ENCODE assay signal across 1 cellular context in the genomic region with DNA sequence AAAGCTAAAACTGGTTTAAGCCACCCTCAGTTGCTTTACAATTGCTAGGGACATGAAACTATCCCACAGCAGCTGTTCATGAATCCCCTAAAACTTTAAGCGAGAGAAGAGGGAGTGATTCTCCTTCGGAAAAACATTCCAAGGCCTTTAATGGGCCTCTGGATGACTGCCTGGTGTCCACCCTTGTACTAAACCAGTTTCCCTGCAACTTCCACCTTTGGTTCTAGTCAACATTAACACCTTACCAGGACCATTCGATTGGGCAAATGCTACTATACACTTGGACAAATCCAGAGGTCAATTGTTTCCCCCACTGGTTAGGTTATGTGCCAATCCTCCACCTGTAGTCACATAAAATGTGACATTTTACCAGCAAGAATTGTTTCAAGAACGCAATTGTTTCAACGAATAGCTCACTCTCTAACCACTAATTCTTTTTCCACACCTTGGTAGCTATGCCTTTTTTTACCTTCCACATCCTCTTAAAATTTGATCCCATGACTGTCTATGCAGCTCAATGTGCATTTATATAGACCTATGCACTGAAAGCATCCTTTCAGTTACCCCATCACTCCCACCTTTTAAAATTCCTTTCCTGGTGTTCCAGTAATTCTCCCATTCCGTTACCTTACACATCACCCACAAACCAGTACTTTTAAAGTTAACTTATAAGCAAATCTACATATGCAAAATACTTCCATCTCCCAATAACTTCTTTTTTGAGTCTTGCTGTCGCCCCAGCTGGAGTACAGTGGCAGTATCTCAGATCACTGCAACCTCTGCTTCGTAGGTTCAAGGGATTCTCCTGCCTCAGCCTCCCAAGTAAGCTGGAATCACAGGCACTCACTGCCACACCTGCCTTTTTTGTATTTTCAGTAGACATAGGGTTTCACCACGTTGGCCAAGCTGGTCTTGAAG.
TF ChIP-seq lines count a peak whose summit lies in the region.

No MANE protein-coding gene starts in this region.

TF ChIP-seq in K562, 482 proteins besides CTCF, POLR2A, EP300 and RAD21 (continued from another document):
- TF ChIP-seq PHF8 (IDR thresholded peaks at IDR 0.05; ENCODE audit: borderline replicate concordance, low read length) (no peak), NFYB (IDR thresholded peaks at IDR 0.05; ENCODE audit: extremely low read depth, insufficient read length) (no peak), MAFK (IDR thresholded peaks at IDR 0.05; ENCODE audit: low read length) (0 out of 2 replicates have a peak, but pooled peaks have one; percentile 13), ZNF561 (CRISPR knock-in tag; conservative IDR thresholded peaks at IDR 0.05) (peak; percentile 34; the same call in 1 of the 2 replicates), DPF2 (IDR thresholded peaks at IDR 0.05) (no peak), PTTG1 (tag; IDR thresholded peaks at IDR 0.05; ENCODE audit: low read depth) (no peak), NFATC3 (IDR thresholded peaks at IDR 0.05) (peak; percentile 84; the same call in 1 of the 2 replicates), ZNF23 (CRISPR knock-in tag; IDR thresholded peaks at IDR 0.05) (peak; percentile 74), ZEB2 (IDR thresholded peaks at IDR 0.05) (no peak), TRIM28 (IDR thresholded peaks at IDR 0.05) (no peak), FIP1L1 (IDR thresholded peaks at IDR 0.05; ENCODE audit: low read depth, low read length, poor library complexity, severe bottlenecking) (peak; percentile 71)
- TF ChIP-seq, protein P1, sequence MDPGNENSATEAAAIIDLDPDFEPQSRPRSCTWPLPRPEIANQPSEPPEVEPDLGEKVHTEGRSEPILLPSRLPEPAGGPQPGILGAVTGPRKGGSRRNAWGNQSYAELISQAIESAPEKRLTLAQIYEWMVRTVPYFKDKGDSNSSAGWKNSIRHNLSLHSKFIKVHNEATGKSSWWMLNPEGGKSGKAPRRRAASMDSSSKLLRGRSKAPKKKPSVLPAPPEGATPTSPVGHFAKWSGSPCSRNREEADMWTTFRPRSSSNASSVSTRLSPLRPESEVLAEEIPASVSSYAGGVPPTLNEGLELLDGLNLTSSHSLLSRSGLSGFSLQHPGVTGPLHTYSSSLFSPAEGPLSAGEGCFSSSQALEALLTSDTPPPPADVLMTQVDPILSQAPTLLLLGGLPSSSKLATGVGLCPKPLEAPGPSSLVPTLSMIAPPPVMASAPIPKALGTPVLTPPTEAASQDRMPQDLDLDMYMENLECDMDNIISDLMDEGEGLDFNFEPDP (CRISPR knock-in tag; IDR thresholded peaks at IDR 0.05), result peak; percentile 83
- TF ChIP-seq, protein P2, sequence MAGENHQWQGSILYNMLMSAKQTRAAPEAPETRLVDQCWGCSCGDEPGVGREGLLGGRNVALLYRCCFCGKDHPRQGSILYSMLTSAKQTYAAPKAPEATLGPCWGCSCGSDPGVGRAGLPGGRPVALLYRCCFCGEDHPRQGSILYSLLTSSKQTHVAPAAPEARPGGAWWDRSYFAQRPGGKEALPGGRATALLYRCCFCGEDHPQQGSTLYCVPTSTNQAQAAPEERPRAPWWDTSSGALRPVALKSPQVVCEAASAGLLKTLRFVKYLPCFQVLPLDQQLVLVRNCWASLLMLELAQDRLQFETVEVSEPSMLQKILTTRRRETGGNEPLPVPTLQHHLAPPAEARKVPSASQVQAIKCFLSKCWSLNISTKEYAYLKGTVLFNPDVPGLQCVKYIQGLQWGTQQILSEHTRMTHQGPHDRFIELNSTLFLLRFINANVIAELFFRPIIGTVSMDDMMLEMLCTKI (IDR thresholded peaks at IDR 0.05; ENCODE audit: partially characterized antibody), result no peak
- TF ChIP-seq, protein P3, sequence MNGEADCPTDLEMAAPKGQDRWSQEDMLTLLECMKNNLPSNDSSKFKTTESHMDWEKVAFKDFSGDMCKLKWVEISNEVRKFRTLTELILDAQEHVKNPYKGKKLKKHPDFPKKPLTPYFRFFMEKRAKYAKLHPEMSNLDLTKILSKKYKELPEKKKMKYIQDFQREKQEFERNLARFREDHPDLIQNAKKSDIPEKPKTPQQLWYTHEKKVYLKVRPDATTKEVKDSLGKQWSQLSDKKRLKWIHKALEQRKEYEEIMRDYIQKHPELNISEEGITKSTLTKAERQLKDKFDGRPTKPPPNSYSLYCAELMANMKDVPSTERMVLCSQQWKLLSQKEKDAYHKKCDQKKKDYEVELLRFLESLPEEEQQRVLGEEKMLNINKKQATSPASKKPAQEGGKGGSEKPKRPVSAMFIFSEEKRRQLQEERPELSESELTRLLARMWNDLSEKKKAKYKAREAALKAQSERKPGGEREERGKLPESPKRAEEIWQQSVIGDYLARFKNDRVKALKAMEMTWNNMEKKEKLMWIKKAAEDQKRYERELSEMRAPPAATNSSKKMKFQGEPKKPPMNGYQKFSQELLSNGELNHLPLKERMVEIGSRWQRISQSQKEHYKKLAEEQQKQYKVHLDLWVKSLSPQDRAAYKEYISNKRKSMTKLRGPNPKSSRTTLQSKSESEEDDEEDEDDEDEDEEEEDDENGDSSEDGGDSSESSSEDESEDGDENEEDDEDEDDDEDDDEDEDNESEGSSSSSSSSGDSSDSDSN (IDR thresholded peaks at IDR 0.05; ENCODE audit: borderline replicate concordance in 1 of 2, low read depth in 2 of 2, low read length in 2 of 2), result no peak
- TF ChIP-seq, protein P4, sequence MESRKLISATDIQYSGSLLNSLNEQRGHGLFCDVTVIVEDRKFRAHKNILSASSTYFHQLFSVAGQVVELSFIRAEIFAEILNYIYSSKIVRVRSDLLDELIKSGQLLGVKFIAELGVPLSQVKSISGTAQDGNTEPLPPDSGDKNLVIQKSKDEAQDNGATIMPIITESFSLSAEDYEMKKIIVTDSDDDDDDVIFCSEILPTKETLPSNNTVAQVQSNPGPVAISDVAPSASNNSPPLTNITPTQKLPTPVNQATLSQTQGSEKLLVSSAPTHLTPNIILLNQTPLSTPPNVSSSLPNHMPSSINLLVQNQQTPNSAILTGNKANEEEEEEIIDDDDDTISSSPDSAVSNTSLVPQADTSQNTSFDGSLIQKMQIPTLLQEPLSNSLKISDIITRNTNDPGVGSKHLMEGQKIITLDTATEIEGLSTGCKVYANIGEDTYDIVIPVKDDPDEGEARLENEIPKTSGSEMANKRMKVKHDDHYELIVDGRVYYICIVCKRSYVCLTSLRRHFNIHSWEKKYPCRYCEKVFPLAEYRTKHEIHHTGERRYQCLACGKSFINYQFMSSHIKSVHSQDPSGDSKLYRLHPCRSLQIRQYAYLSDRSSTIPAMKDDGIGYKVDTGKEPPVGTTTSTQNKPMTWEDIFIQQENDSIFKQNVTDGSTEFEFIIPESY (CRISPR knock-in tag; IDR thresholded peaks at IDR 0.05), result no peak
- TF ChIP-seq, protein P5, sequence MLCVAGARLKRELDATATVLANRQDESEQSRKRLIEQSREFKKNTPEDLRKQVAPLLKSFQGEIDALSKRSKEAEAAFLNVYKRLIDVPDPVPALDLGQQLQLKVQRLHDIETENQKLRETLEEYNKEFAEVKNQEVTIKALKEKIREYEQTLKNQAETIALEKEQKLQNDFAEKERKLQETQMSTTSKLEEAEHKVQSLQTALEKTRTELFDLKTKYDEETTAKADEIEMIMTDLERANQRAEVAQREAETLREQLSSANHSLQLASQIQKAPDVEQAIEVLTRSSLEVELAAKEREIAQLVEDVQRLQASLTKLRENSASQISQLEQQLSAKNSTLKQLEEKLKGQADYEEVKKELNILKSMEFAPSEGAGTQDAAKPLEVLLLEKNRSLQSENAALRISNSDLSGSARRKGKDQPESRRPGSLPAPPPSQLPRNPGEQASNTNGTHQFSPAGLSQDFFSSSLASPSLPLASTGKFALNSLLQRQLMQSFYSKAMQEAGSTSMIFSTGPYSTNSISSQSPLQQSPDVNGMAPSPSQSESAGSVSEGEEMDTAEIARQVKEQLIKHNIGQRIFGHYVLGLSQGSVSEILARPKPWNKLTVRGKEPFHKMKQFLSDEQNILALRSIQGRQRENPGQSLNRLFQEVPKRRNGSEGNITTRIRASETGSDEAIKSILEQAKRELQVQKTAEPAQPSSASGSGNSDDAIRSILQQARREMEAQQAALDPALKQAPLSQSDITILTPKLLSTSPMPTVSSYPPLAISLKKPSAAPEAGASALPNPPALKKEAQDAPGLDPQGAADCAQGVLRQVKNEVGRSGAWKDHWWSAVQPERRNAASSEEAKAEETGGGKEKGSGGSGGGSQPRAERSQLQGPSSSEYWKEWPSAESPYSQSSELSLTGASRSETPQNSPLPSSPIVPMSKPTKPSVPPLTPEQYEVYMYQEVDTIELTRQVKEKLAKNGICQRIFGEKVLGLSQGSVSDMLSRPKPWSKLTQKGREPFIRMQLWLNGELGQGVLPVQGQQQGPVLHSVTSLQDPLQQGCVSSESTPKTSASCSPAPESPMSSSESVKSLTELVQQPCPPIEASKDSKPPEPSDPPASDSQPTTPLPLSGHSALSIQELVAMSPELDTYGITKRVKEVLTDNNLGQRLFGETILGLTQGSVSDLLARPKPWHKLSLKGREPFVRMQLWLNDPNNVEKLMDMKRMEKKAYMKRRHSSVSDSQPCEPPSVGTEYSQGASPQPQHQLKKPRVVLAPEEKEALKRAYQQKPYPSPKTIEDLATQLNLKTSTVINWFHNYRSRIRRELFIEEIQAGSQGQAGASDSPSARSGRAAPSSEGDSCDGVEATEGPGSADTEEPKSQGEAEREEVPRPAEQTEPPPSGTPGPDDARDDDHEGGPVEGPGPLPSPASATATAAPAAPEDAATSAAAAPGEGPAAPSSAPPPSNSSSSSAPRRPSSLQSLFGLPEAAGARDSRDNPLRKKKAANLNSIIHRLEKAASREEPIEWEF (CRISPR knock-in tag; IDR thresholded peaks at IDR 0.05), result no peak
- TF ChIP-seq, protein P6, sequence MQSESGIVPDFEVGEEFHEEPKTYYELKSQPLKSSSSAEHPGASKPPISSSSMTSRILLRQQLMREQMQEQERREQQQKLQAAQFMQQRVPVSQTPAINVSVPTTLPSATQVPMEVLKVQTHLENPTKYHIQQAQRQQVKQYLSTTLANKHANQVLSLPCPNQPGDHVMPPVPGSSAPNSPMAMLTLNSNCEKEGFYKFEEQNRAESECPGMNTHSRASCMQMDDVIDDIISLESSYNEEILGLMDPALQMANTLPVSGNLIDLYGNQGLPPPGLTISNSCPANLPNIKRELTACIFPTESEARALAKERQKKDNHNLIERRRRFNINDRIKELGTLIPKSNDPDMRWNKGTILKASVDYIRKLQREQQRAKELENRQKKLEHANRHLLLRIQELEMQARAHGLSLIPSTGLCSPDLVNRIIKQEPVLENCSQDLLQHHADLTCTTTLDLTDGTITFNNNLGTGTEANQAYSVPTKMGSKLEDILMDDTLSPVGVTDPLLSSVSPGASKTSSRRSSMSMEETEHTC (IDR thresholded peaks at IDR 0.05), result no peak
- TF ChIP-seq, protein P7, sequence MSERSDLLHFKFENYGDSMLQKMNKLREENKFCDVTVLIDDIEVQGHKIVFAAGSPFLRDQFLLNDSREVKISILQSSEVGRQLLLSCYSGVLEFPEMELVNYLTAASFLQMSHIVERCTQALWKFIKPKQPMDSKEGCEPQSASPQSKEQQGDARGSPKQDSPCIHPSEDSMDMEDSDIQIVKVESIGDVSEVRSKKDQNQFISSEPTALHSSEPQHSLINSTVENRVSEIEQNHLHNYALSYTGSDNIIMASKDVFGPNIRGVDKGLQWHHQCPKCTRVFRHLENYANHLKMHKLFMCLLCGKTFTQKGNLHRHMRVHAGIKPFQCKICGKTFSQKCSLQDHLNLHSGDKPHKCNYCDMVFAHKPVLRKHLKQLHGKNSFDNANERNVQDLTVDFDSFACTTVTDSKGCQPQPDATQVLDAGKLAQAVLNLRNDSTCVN (CRISPR knock-in tag; IDR thresholded peaks at IDR 0.05), result peak; percentile 98
- TF ChIP-seq, protein P8, sequence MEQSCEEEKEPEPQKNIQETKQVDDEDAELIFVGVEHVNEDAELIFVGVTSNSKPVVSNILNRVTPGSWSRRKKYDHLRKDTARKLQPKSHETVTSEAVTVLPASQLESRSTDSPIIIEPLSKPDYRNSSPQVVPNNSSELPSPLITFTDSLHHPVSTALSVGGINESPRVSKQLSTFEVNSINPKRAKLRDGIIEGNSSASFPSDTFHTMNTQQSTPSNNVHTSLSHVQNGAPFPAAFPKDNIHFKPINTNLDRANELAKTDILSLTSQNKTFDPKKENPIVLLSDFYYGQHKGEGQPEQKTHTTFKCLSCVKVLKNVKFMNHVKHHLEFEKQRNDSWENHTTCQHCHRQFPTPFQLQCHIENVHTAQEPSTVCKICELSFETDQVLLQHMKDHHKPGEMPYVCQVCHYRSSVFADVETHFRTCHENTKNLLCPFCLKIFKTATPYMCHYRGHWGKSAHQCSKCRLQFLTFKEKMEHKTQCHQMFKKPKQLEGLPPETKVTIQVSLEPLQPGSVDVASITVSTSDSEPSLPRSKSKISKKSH (CRISPR knock-in tag; IDR thresholded peaks at IDR 0.05), result 0 out of 2 replicates have a peak, but pooled peaks have one; percentile 14
